Comparison of ENCODE assay signal across 13 cellular contexts in genomic region chr5:107361945-107362344, GRCh38.
DNase-seq lines count a peak whose midpoint lies in the region; ATAC-seq and TF ChIP-seq lines count a peak whose summit lies in the region.
"Had no signal": no experiment of that assay in that cellular context is flagged by ENCODE, and none has a peak within 500 bp of the region (broad histone marks: within the 10 kb centered on the region; RNA-seq: fewer than 3 reads in every experiment).

No MANE protein-coding gene starts in this region.

- H3K36me3 ChIP-seq in GM23248 (ENCODE audit: low read depth) (no peaks in the 10 kb centered on the region), gastrocnemius medialis (no peaks in the 10 kb centered on the region)

- H3K27me3 ChIP-seq in GM23248 (replicated peaks; ENCODE audit: insufficient read depth) (0 out of 2 replicates have a peak, but pooled peaks cover 3% of the 10 kb centered on the region), foreskin keratinocyte (no peaks in the 10 kb centered on the region), gastrocnemius medialis (no peaks in the 10 kb centered on the region)

- no peak overlapping the region for H3K4me2 ChIP-seq in GM23248 (ENCODE audit: unreplicated experiment)

- H3K27ac ChIP-seq in GM23248 (no peak overlapping the region), foreskin keratinocyte (no peak overlapping the region), gastrocnemius medialis (no peak overlapping the region)

- no peaks in the 10 kb centered on the region for H3K79me2 ChIP-seq in GM23248 (ENCODE audit: insufficient read depth)

- TF ChIP-seq POLR2A in gastrocnemius medialis (IDR thresholded peaks at IDR 0.05) = no peak

- WGBS in GM23248 (ENCODE audit: low coverage in 1 of 2, low lambda C conversion rate in 2 of 2, missing lambda C conversion rate in 2 of 2), 2 experiments = 28 to 39% methylated on average over 4 of the region's 4 CpGs

- in situ Hi-C loops in GM23248 (cut with MboI) = no loop called here
- in situ Hi-C loops in gastrocnemius medialis (cut with MboI; ENCODE audit: low sequenced_read_pairs in 4 of 4) = no loop called here

- DNase-seq in GM23248 (peak; percentile 54), SKM-1 (lab: John Stamatoyannopoulos, UW; ENCODE audit: unreplicated experiment) (peak; percentile 94), foreskin keratinocyte (peak in 1 of 2 donors; percentile 58), gastrocnemius medialis (peak; percentile 22 to 47), NCI-H526 (lab: John Stamatoyannopoulos, UW) (no peak), A172 (ENCODE audit: low spot score) (no peak)
- DNase-seq: activated CD4-positive, alpha-beta T cell treated with anti-CD3 and anti-CD28 coated beads for 4 hours; caudate nucleus; NCI-H446 treated with DMSO at 0.1 percent for 48 hours; stimulated activated CD4-positive, alpha-beta T cell treated with anti-CD3 and anti-CD28 coated beads, Interleukin-1b, Interleukin-23, amount 100 ng/mL, for 48 hours; stimulated activated naive CD8-positive, alpha-beta T cell treated with anti-CD3 and anti-CD28 coated beads, Interleukin-15, Interleukin-2, amounts not matched to agents 100 U/mL and 50 U/mL, for 24 hours had no signal

- TF ChIP-seq CTCF in foreskin keratinocyte (conservative IDR thresholded peaks at IDR 0.05) (no peak), gastrocnemius medialis (IDR thresholded peaks at IDR 0.05 in 4 of 5, conservative IDR thresholded peaks at IDR 0.05 in 1 of 5) (no peak)

- H3K4me3 ChIP-seq in GM23248 (no peak overlapping the region), gastrocnemius medialis (no peak overlapping the region)

- no peaks in the 10 kb centered on the region for H3K9me2 ChIP-seq in GM23248 (ENCODE audit: insufficient read depth)

- H3F3A ChIP-seq in GM23248 (ENCODE audit: insufficient read depth) = no peaks in the 10 kb centered on the region

- H3K9ac ChIP-seq in GM23248 = no peak overlapping the region

- no peaks in the 10 kb centered on the region for H4K20me1 ChIP-seq in GM23248 (ENCODE audit: insufficient read depth)

- no peak overlapping the region for H2AFZ ChIP-seq in GM23248

- ATAC-seq in foreskin keratinocyte (peak; percentile 23), gastrocnemius medialis (peak; percentile 84 to 87), GM19452 (IDR thresholded peaks at IDR 0.05; ENCODE audit: unreplicated experiment) (no peak), GM21717 (IDR thresholded peaks at IDR 0.05; ENCODE audit: unreplicated experiment) (no peak)
- ATAC-seq: stimulated activated naive CD8-positive, alpha-beta T cell treated with anti-CD3 and anti-CD28 coated beads, Interleukin-15, Interleukin-2, amounts not matched to agents 100 U/mL and 50 U/mL, for 24 hours had no signal

- intact Hi-C loops in gastrocnemius medialis (cut with DNase I; ENCODE audit: low total_unique reads) = no loop called here

- H3K4me1 ChIP-seq in GM23248 (ENCODE audit: insufficient read depth) (no peaks in the 10 kb centered on the region), foreskin keratinocyte (no peaks in the 10 kb centered on the region), gastrocnemius medialis (no peaks in the 10 kb centered on the region)

- H3K9me3 ChIP-seq in GM23248 (ENCODE audit: low read depth) (no peaks in the 10 kb centered on the region), gastrocnemius medialis (no peaks in the 10 kb centered on the region)

Comparison
In these comparisons a context has a peak if more than half of its experiments do, and no peak if none do; other contexts are left out.
1. DNase-seq: peak in GM23248 (single experiment), SKM-1 (single experiment) and gastrocnemius medialis (2 of 2); none in NCI-H526 (0 of 2) and A172 (single experiment).
2. ATAC-seq: peak in foreskin keratinocyte (single experiment) and gastrocnemius medialis (2 of 2); none in GM19452 (single experiment) and GM21717 (single experiment).